ENCODE assay signal across 15 cellular contexts in the genomic region with DNA sequence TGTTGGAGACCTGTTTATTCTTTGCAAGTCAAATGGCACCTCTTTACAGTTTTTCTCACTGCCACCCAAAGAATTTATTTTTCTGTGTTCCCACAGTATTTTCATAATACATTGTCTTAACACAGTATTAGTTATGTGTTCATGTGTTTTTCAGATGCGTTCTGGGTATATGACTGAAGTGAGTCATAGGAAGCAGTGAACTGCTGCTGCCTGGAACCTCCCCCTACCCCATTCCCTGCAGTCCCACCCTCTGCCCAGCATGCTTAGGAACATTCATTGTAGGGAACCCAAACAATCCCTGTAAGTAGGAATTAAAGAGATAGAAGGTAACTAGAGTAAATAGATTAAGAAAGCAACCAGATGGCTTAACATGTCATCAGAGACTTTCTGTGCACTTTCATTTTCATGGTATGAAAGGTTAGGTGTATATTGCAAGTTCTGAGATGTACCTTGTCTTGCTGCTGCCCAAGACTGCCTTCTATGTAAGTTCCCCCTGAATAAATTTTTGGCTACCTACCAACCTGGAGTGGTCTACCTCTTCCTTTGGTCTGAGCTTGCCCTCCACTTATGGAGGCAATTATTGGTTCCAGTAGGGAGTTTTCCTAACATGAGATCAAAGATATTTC. TPM values are rescaled to one million over a fixed set of nuclear protein-coding genes. Genes with fewer than 3 reads are reported as not detected.
DNase-seq lines count a peak whose midpoint lies in the region; ATAC-seq and TF ChIP-seq lines count a peak whose summit lies in the region.
"Had no signal": no experiment of that assay in that cellular context is flagged by ENCODE, and none has a peak within 500 bp of the region (broad histone marks: within the 10 kb centered on the region; RNA-seq: fewer than 3 reads in every experiment).

No MANE protein-coding gene starts in this region.

- POLR2A ChIA-PET in PC-3 (lab: Charles Lee; ENCODE audit: unreplicated experiment): no interaction called here

- H3K9me3 ChIP-seq in PC-3 (ENCODE audit: low read length) (no peaks in the 10 kb centered on the region), esophagus muscularis mucosa (no peaks in the 10 kb centered on the region)
- H3K9me3 ChIP-seq: BE2C had no signal

- H2AFZ ChIP-seq in PC-3 (ENCODE audit: low read length): no peak overlapping the region
- H2AFZ ChIP-seq: hepatocyte had no signal

- no peaks in the 10 kb centered on the region for H3K27me3 ChIP-seq in PC-3 (ENCODE audit: low read length)
- H3K27me3 ChIP-seq in esophagus muscularis mucosa: no peaks in the 10 kb centered on the region
- H3K27me3 ChIP-seq: BE2C, hepatocyte had no signal

- H3K4me3 Mint-ChIP-seq in stimulated activated naive CD8-positive, alpha-beta T cell treated with anti-CD3 and anti-CD28 coated beads, Interleukin-15, amount 100 ng/mL, for 72 hours: no peak overlapping the region
- H3K4me3 Mint-ChIP-seq: stimulated activated naive B cell treated with anti-CD40 and anti-IgM and Interleukin-4, amounts not matched to agents 10 μg/mL and 1 μg/mL and 100 μg/mL, for 72 hours had no signal

- ATAC-seq in stimulated activated naive CD8-positive, alpha-beta T cell treated with anti-CD3 and anti-CD28 coated beads, Interleukin-15, amount 100 ng/mL, for 72 hours: peak; percentile 47
- no peak for ATAC-seq in stimulated activated naive CD8-positive, alpha-beta T cell treated with anti-CD3 and anti-CD28 coated beads, Interleukin-15, Interleukin-2, amounts not matched to agents 100 U/mL and 50 U/mL, for 24 hours
- ATAC-seq in PC-3: peak; percentile 78
- no peak for ATAC-seq in HG03460 (IDR thresholded peaks at IDR 0.05; ENCODE audit: unreplicated experiment)
- ATAC-seq: K562 had no signal

- BruUV-seq in PC-3 (replicated peaks; lab: Mats Ljungman, UMichigan): no TSS peak

- H3K4me3 ChIP-seq in PC-3 (ENCODE audit: low read length): no peak overlapping the region
- H3K4me3 ChIP-seq in esophagus muscularis mucosa: no peak overlapping the region
- H3K4me3 ChIP-seq: hepatocyte, K562 had no signal

- no peak for TF ChIP-seq POLR2A in esophagus muscularis mucosa (IDR thresholded peaks at IDR 0.05; ENCODE audit: low read depth)

- TF ChIP-seq EP300 in esophagus muscularis mucosa (IDR thresholded peaks at IDR 0.05): no peak

- no peak for TF ChIP-seq CTCF in PC-3 (conservative IDR thresholded peaks at IDR 0.05; ENCODE audit: low read depth, low read length)
- no peak for TF ChIP-seq CTCF in esophagus muscularis mucosa (IDR thresholded peaks at IDR 0.05)

- H3K4me1 ChIP-seq in PC-3 (ENCODE audit: insufficient read depth, low read length) (peaks cover 23% of the 10 kb centered on the region), esophagus muscularis mucosa (peaks cover 0 to 7% (median 0%) of the 10 kb centered on the region in 4 donors)
- H3K4me1 ChIP-seq: BE2C had no signal

- H4K20me1 ChIP-seq in PC-3 (ENCODE audit: low read length): no peaks in the 10 kb centered on the region

- no peaks in the 10 kb centered on the region for H3F3A ChIP-seq in PC-3 (ENCODE audit: low read length, unreplicated experiment)

- H3K9me3 Mint-ChIP-seq in stimulated activated naive CD8-positive, alpha-beta T cell treated with anti-CD3 and anti-CD28 coated beads, Interleukin-15, amount 100 ng/mL, for 72 hours: no peaks in the 10 kb centered on the region
- H3K9me3 Mint-ChIP-seq: stimulated activated naive B cell treated with anti-CD40 and anti-IgM and Interleukin-4, amounts not matched to agents 10 μg/mL and 1 μg/mL and 100 μg/mL, for 72 hours had no signal

- 67% methylated on average over 1 of the region's 1 CpG for WGBS in esophagus muscularis mucosa

- DNase-seq in stimulated activated naive CD8-positive, alpha-beta T cell treated with anti-CD3 and anti-CD28 coated beads, Interleukin-15, amount 100 ng/mL, for 72 hours: no peak
- DNase-seq in stimulated activated naive CD8-positive, alpha-beta T cell treated with anti-CD3 and anti-CD28 coated beads, Interleukin-15, Interleukin-2, amounts not matched to agents 100 U/mL and 50 U/mL, for 24 hours: no peak
- DNase-seq in PC-3 (peak; percentile 35), esophagus muscularis mucosa (ENCODE audit: extremely low spot score) (peak; percentile 14), cerebellar cortex (ENCODE audit: low spot score) (no peak), DMS53 treated with DMSO at 0.1 percent for 48 hours (lab: John Stamatoyannopoulos, UW; ENCODE audit: unreplicated experiment) (no peak)
- no peak for DNase-seq in stimulated activated CD4-positive, alpha-beta T cell treated with anti-CD3 and anti-CD28 coated beads, Interleukin-1b, Interleukin-23, amount 100 ng/mL, for 48 hours
- DNase-seq: BE2C; caudate nucleus; NCI-H446 treated with DMSO at 0.1 percent for 48 hours; stimulated activated CD4-positive, alpha-beta T cell treated with anti-CD3 and anti-CD28 coated beads, Interleukin-12 subunit alpha, Interleukin-12 subunit beta, amount 100 ng/mL, for 4 hours; stimulated activated naive B cell treated with anti-CD40 and anti-IgM and Interleukin-4, amounts not matched to agents 10 μg/mL and 1 μg/mL and 100 μg/mL, for 72 hours had no signal

- H3K36me3 ChIP-seq in PC-3 (ENCODE audit: low read depth, low read length) (no peaks in the 10 kb centered on the region), esophagus muscularis mucosa (peaks cover 0 to 18% (median 9%) of the 10 kb centered on the region in 4 donors)
- H3K36me3 ChIP-seq: BE2C had no signal

- no peaks in the 10 kb centered on the region for H3K9me2 ChIP-seq in PC-3 (replicated peaks; ENCODE audit: low read length)

- peaks cover 8% of the 10 kb centered on the region for H3K4me1 Mint-ChIP-seq in stimulated activated naive CD8-positive, alpha-beta T cell treated with anti-CD3 and anti-CD28 coated beads, Interleukin-15, amount 100 ng/mL, for 72 hours

- no peaks in the 10 kb centered on the region for H3K27me3 Mint-ChIP-seq in stimulated activated naive CD8-positive, alpha-beta T cell treated with anti-CD3 and anti-CD28 coated beads, Interleukin-15, amount 100 ng/mL, for 72 hours
- H3K27me3 Mint-ChIP-seq: stimulated activated naive B cell treated with anti-CD40 and anti-IgM and Interleukin-4, amounts not matched to agents 10 μg/mL and 1 μg/mL and 100 μg/mL, for 72 hours had no signal

- H3K9ac ChIP-seq in PC-3 (ENCODE audit: low read length): no peak overlapping the region

- H3K27ac Mint-ChIP-seq in stimulated activated naive CD8-positive, alpha-beta T cell treated with anti-CD3 and anti-CD28 coated beads, Interleukin-15, amount 100 ng/mL, for 72 hours: no peak overlapping the region
- H3K27ac Mint-ChIP-seq: stimulated activated naive B cell treated with anti-CD40 and anti-IgM and Interleukin-4, amounts not matched to agents 10 μg/mL and 1 μg/mL and 100 μg/mL, for 72 hours had no signal

- intact Hi-C loops in PC-3 (cut with micrococcal nuclease) (loop anchor here (5.0 kb wide), 2 partner anchors 61 to 91 kb away; partner anchors contain the start of gene SLC30A4), esophagus muscularis mucosa (cut with DNase I) (loop anchor here (2.0 to 5.0 kb wide), 2 partner anchors 91 to 154 kb away; partner anchors contain the start of gene SLC30A4)

- peak overlapping the region; percentile 39; the same call in 1 of the 2 replicates for H3K4me2 ChIP-seq in PC-3 (ENCODE audit: low read length)
- H3K4me2 ChIP-seq: hepatocyte had no signal

- CTCF ChIA-PET in PC-3 (lab: Charles Lee): interaction anchor here (0.9 kb wide), 1 partner anchor 24 kb away, joined by 3 read pairs; no protein-coding TSS in a partner anchor

- H3K79me2 ChIP-seq in PC-3 (ENCODE audit: low read length): no peaks in the 10 kb centered on the region
- H3K79me2 ChIP-seq: hepatocyte had no signal

- no peak overlapping the region for H3K27ac ChIP-seq in PC-3 (ENCODE audit: low read length)
- no peak overlapping the region for H3K27ac ChIP-seq in esophagus muscularis mucosa (replicated peaks in 1 of 4)
- H3K27ac ChIP-seq: hepatocyte had no signal

RNA-seq across cellular contexts. Expression of gene SQOR, which starts 21.9 kb away (rescaled TPM):
- 86.1 and 99.0 TPM in 2 replicates for total RNA-seq in PC-3 (2014; rRNA removed)
- total RNA-seq in esophagus muscularis mucosa: 10 to 100 TPM; 49.8 to 80.4 (median 67.8) TPM

RNA-seq across cellular contexts. Expression of gene BLOC1S6, which starts 25.7 kb away (rescaled TPM):
- 28.6 and 40.1 TPM in 2 replicates for total RNA-seq in PC-3 (2014; rRNA removed)
- 10 to 100 TPM; 37.5 to 58.1 (median 49.2) TPM for total RNA-seq in esophagus muscularis mucosa

Comparison
In these comparisons a context has a peak if more than half of its experiments do, and no peak if none do; other contexts are left out.
1. ATAC-seq: peak in stimulated activated naive CD8-positive, alpha-beta T cell treated with anti-CD3 and anti-CD28 coated beads, Interleukin-15, amount 100 ng/mL, for 72 hours (single experiment) and PC-3 (single experiment); none in stimulated activated naive CD8-positive, alpha-beta T cell treated with anti-CD3 and anti-CD28 coated beads, Interleukin-15, Interleukin-2, amounts not matched to agents 100 U/mL and 50 U/mL, for 24 hours (single experiment) and HG03460 (single experiment).
2. DNase-seq: peak in PC-3 (single experiment) and esophagus muscularis mucosa (single experiment); none in stimulated activated naive CD8-positive, alpha-beta T cell treated with anti-CD3 and anti-CD28 coated beads, Interleukin-15, amount 100 ng/mL, for 72 hours (0 of 2), stimulated activated naive CD8-positive, alpha-beta T cell treated with anti-CD3 and anti-CD28 coated beads, Interleukin-15, Interleukin-2, amounts not matched to agents 100 U/mL and 50 U/mL, for 24 hours (single experiment), cerebellar cortex (single experiment), DMS53 treated with DMSO at 0.1 percent for 48 hours (single experiment) and stimulated activated CD4-positive, alpha-beta T cell treated with anti-CD3 and anti-CD28 coated beads, Interleukin-1b, Interleukin-23, amount 100 ng/mL, for 48 hours (single experiment).